10 cellular contexts compared by ENCODE assay signal in genomic region chr3:63625161-63625560, GRCh38. TPM values are rescaled to one million over a fixed set of nuclear protein-coding genes. Genes with fewer than 3 reads are reported as not detected.
DNase-seq lines count a peak whose midpoint lies in the region; ATAC-seq lines count a peak whose summit lies in the region.
"Had no signal": no experiment of that assay in that cellular context is flagged by ENCODE, and none has a peak within 500 bp of the region (broad histone marks: within the 10 kb centered on the region; RNA-seq: fewer than 3 reads in every experiment).

No MANE protein-coding gene starts in this region.

- no peak overlapping the region for H4K8ac ChIP-seq in mesendoderm (ENCODE audit: low read depth, low read length)

- H2BK120ac ChIP-seq in mesendoderm (ENCODE audit: low read depth, low read length) = no peak overlapping the region

- no peaks in the 10 kb centered on the region for H3K36me3 ChIP-seq in mesendoderm (ENCODE audit: control insufficient read depth, insufficient read depth, low read length)

- H3K4me1 ChIP-seq in mesendoderm (ENCODE audit: control insufficient read depth, low read depth, low read length) = peaks cover 8% of the 10 kb centered on the region

- no peak overlapping the region for H3K27ac ChIP-seq in mesendoderm (ENCODE audit: low read depth, low read length)

- no peak overlapping the region for H3K4ac ChIP-seq in mesendoderm (ENCODE audit: low read depth, low read length)

- no peaks in the 10 kb centered on the region for H3K79me1 ChIP-seq in mesendoderm (ENCODE audit: low read length)

- peak overlapping the region; percentile 5 for H3K18ac ChIP-seq in mesendoderm (ENCODE audit: low read length)

- ATAC-seq in HG02678 (IDR thresholded peaks at IDR 0.05; ENCODE audit: unreplicated experiment) = no peak

- H3K27me3 ChIP-seq in mesendoderm (ENCODE audit: insufficient read depth, low read length, poor library complexity) = no peaks in the 10 kb centered on the region

- DNase-seq in DMS153 (lab: John Stamatoyannopoulos, UW) = peak; percentile 70
- DNase-seq in NCI-H128 (lab: John Stamatoyannopoulos, UW; ENCODE audit: unreplicated experiment) = peak; percentile 5
- DNase-seq in brain pericyte (ENCODE audit: low read depth, low spot score) = peak; percentile 8
- DNase-seq in mesendoderm = no peak
- DNase-seq in anterior cingulate cortex (lab: John Stamatoyannopoulos, UW) = no peak
- DNase-seq in NCI-H2171 (lab: John Stamatoyannopoulos, UW) = no peak
- no peak for DNase-seq in effector CD4-positive, alpha-beta T cell
- DNase-seq: activated gamma-delta T cell, NCI-H2107 had no signal

- no peak overlapping the region for H2BK5ac ChIP-seq in mesendoderm (ENCODE audit: low read length)

- H2BK15ac ChIP-seq in mesendoderm (replicated peaks; ENCODE audit: low read depth) = no peak overlapping the region

- no peak overlapping the region for H3K4me2 ChIP-seq in mesendoderm (ENCODE audit: low read length)

- H4K5ac ChIP-seq in mesendoderm (ENCODE audit: low read length) = no peak overlapping the region

- WGBS in mesendoderm (ENCODE audit: extremely low coverage, insufficient coverage, low lambda C conversion rate) = no CpG with 5 or more reads among the region's 4 CpGs

- no peak overlapping the region for H3K4me3 ChIP-seq in mesendoderm (ENCODE audit: low read length)

- no peak overlapping the region for H2AK5ac ChIP-seq in mesendoderm (ENCODE audit: low read length)

- no peaks in the 10 kb centered on the region for H3K79me2 ChIP-seq in mesendoderm (ENCODE audit: control insufficient read depth, insufficient read depth, low read length)

- no peak overlapping the region for H3K56ac ChIP-seq in mesendoderm (ENCODE audit: low read length)

- no peak overlapping the region for H3K9ac ChIP-seq in mesendoderm (ENCODE audit: low read length)

- no peak overlapping the region for H3K23ac ChIP-seq in mesendoderm (ENCODE audit: low read length)

RNA-seq across cellular contexts. Expression of gene SNTN, which starts 27.3 kb away (rescaled TPM):
- 0.06 TPM for polyA plus RNA-seq in mesendoderm (2013, experiment 1 of 2)
- 0.03 TPM for polyA plus RNA-seq in mesendoderm (2013, experiment 2 of 2)

Comparison
In these comparisons a context has a peak if more than half of its experiments do, and no peak if none do; other contexts are left out.
1. DNase-seq: peak in DMS153 (single experiment), NCI-H128 (single experiment) and brain pericyte (single experiment); none in mesendoderm (single experiment), anterior cingulate cortex (0 of 58), NCI-H2171 (single experiment) and effector CD4-positive, alpha-beta T cell (single experiment).